Comparison of ENCODE assay signal across 1 cellular context in genomic region chr20:61980647-61981583, GRCh38.
A peak's percentile ranks its signal among the peaks of the same experiment; 100 is the strongest.
TF ChIP-seq lines count a peak whose summit lies in the region.

No MANE protein-coding gene starts in this region.

TF ChIP-seq in K562, 482 proteins besides CTCF, POLR2A, EP300 and RAD21 (continued from another document):
- TF ChIP-seq, protein P1, sequence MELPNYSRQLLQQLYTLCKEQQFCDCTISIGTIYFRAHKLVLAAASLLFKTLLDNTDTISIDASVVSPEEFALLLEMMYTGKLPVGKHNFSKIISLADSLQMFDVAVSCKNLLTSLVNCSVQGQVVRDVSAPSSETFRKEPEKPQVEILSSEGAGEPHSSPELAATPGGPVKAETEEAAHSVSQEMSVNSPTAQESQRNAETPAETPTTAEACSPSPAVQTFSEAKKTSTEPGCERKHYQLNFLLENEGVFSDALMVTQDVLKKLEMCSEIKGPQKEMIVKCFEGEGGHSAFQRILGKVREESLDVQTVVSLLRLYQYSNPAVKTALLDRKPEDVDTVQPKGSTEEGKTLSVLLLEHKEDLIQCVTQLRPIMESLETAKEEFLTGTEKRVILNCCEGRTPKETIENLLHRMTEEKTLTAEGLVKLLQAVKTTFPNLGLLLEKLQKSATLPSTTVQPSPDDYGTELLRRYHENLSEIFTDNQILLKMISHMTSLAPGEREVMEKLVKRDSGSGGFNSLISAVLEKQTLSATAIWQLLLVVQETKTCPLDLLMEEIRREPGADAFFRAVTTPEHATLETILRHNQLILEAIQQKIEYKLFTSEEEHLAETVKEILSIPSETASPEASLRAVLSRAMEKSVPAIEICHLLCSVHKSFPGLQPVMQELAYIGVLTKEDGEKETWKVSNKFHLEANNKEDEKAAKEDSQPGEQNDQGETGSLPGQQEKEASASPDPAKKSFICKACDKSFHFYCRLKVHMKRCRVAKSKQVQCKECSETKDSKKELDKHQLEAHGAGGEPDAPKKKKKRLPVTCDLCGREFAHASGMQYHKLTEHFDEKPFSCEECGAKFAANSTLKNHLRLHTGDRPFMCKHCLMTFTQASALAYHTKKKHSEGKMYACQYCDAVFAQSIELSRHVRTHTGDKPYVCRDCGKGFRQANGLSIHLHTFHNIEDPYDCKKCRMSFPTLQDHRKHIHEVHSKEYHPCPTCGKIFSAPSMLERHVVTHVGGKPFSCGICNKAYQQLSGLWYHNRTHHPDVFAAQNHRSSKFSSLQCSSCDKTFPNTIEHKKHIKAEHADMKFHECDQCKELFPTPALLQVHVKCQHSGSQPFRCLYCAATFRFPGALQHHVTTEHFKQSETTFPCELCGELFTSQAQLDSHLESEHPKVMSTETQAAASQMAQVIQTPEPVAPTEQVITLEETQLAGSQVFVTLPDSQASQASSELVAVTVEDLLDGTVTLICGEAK (IDR thresholded peaks at IDR 0.05), result 0 out of 2 replicates have a peak, but pooled peaks have one; percentile 34
- TF ChIP-seq, protein P1 (CRISPR knock-in tag; IDR thresholded peaks at IDR 0.05), result no peak
- TF ChIP-seq ILK (tag; IDR thresholded peaks at IDR 0.05; ENCODE audit: borderline replicate concordance, low read depth), result no peak
- TF ChIP-seq RBM39 (optimal IDR thresholded peaks at IDR 0.05; ENCODE audit: low read depth, low read length), result no peak
- no peak for TF ChIP-seq SRF (CRISPR knock-in tag; IDR thresholded peaks at IDR 0.05)
- 0 out of 4 replicates have a peak, but pooled peaks of 1 of the 2 experiments have one; percentile 20 for TF ChIP-seq TBL1XR1 (IDR thresholded peaks at IDR 0.05; ENCODE audit: low read length in 2 of 2)
- peak; percentile 22; the same call in 1 of the 2 replicates for TF ChIP-seq ZNF316 (IDR thresholded peaks at IDR 0.05)
- no peak for TF ChIP-seq HDAC8 (tag; IDR thresholded peaks at IDR 0.05)
- peak; percentile 87; the same call in 1 of the 2 replicates for TF ChIP-seq STAG1 (CRISPR knock-in tag; IDR thresholded peaks at IDR 0.05; ENCODE audit: borderline replicate concordance)
TF ChIP-seq in K562: peak in this region for 11.
